In the genomic region with DNA sequence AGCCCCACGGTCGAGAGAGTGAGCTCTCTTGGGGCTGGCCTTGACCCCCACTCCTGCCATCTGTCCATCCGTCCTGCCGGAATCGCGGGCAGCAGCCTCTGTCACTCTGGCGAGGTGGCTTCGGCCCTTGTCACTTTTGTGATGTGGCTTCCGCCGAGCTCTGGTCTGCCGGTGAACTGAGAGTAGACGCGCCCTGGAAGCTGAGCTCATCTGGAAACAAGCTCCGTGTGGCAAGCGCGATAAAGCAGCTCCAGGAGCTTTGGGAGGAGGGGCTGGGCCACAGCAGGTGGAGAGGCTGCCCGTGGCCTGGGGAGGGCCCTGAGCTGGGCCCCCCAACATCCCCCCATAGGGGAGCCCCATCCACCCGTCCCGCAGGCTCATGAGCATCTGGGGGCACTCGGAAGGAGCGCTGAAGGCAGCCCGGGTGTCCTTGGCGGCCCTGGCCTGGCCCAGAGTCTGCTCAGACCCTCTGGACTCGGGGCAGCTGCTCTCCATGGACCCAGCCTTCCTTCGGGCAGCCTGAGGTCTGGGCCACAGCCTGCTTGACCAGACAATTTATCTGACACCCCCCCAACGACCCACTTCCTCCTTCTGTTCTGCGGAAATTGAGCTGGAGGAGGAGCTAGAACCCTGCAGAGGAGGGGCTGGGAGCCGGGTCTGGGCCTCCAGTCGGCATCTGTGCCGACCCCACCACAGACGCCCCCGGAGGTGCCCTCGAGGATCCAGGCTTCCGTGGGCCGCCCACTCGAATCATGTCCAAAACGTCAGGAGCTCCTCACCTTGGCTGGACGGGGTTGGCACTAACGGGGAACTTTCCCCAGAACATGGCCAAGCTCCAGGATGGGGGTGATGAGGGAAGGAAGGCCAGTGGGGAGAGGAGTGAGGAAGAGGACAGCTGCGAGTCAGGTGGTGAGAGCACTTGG, we compare ENCODE assay signal across 11 cellular contexts. TPM values are rescaled to one million over a fixed set of nuclear protein-coding genes. Genes with fewer than 3 reads are reported as not detected.
DNase-seq lines count a peak whose midpoint lies in the region; ATAC-seq, FAIRE-seq and TF ChIP-seq lines count a peak whose summit lies in the region.
"Had no signal": no experiment of that assay in that cellular context is flagged by ENCODE, and none has a peak within 500 bp of the region (broad histone marks: within the 10 kb centered on the region; RNA-seq: fewer than 3 reads in every experiment).

No MANE protein-coding gene starts in this region.

- TF ChIP-seq POLR2A in GM12878 (IDR thresholded peaks at IDR 0.05; ENCODE audit: low read depth, low read length) (no peak), H54 (IDR thresholded peaks at IDR 0.05; ENCODE audit: low read depth, low read length) (no peak)

- no peak overlapping the region for H3K18ac ChIP-seq in neuronal stem cell (ENCODE audit: low read length)

- peaks cover 40% of the 10 kb centered on the region for H3K4me1 Mint-ChIP-seq in CD4-positive, alpha-beta T cell (ENCODE audit: low read depth)

- POLR2A ChIA-PET in CD4-positive, alpha-beta T cell (lab: Charles Lee), result interaction anchor here (0.7 to 1.4 kb wide), 6 partner anchors 14 to 610 kb away, joined by 3 to 5 read pairs (median 4); a partner anchor contains a TSS
- POLR2A ChIA-PET in GM12878 (lab: Charles Lee), result no interaction called here

- in situ Hi-C loops in GM12878 (cut with MboI), result no loop called here

- DNase-seq in CD4-positive, alpha-beta T cell, result peak in 7 of 10 experiments; percentile 25 to 63 (median 46)
- peak; percentile 50 for DNase-seq in RPMI8226
- DNase-seq in GM12878 (ENCODE audit: low read depth, low spot score), result no peak
- no peak for DNase-seq in neuronal stem cell (ENCODE audit: low spot score)
- no peak for DNase-seq in H54 (ENCODE audit: insufficient read length, low spot score)
- no peak for DNase-seq in NCI-H2081 treated with DMSO at 0.1 percent for 48 hours (lab: John Stamatoyannopoulos, UW)
- DNase-seq: NCI-H1930, sigmoid colon, uterus had no signal

- TF ChIP-seq CTCF in CD4-positive, alpha-beta T cell (IDR thresholded peaks at IDR 0.05), result no peak
- TF ChIP-seq CTCF in GM12878 (IDR thresholded peaks at IDR 0.05 in 2 of 3, conservative IDR thresholded peaks at IDR 0.05 in 1 of 3; ENCODE audit: control insufficient read depth in 2 of 3, extremely low read depth in 1 of 3, insufficient read depth in 1 of 3, low read depth in 3 of 3, low read length in 3 of 3), result no peak

- peak overlapping the region; percentile 18 for H2AK5ac ChIP-seq in neuronal stem cell (ENCODE audit: low read depth, low read length)

- H3K79me2 ChIP-seq in GM12878 (ENCODE audit: control insufficient read depth, insufficient read depth, low read length), result no peaks in the 10 kb centered on the region

- RAD21 ChIA-PET in GM12878 (lab: Charles Lee; ENCODE audit: unreplicated experiment), result no interaction called here

- H2AFZ ChIP-seq in GM12878 (ENCODE audit: control insufficient read depth, low read depth, low read length) (no peak overlapping the region), neuronal stem cell (ENCODE audit: low read length) (no peak overlapping the region)

- TF ChIP-seq RAD21 in GM12878 (IDR thresholded peaks at IDR 0.05; ENCODE audit: insufficient read depth, low read depth, low read length), result no peak

- H3K4ac ChIP-seq in neuronal stem cell (ENCODE audit: low read length), result no peak overlapping the region

- CTCF ChIA-PET in CD4-positive, alpha-beta T cell (lab: Charles Lee), result no interaction called here
- CTCF ChIA-PET in GM12878 (lab: Yijun Ruan, JAX), result no interaction called here

- no peaks in the 10 kb centered on the region for H3K9me3 ChIP-seq in CD4-positive, alpha-beta T cell (ENCODE audit: control insufficient read depth, low read length)
- no peaks in the 10 kb centered on the region for H3K9me3 ChIP-seq in GM12878 (replicated peaks; ENCODE audit: control insufficient read depth, insufficient read depth, low read length)
- H3K9me3 ChIP-seq in neuronal stem cell (replicated peaks in 1 of 2; ENCODE audit: control insufficient read depth in 2 of 2, insufficient read depth in 1 of 2, low read depth in 1 of 2, low read length in 2 of 2), result peaks cover 0 to 10% of the 10 kb centered on the region in 2 donors
- H3K9me3 ChIP-seq: sigmoid colon, uterus had no signal

- H3K79me1 ChIP-seq in neuronal stem cell (ENCODE audit: low read depth, low read length), result peaks cover 2% of the 10 kb centered on the region

- H3K27ac ChIP-seq in CD4-positive, alpha-beta T cell (ENCODE audit: low read depth, low read length), result peak overlapping the region; percentile 30
- H3K27ac ChIP-seq in GM12878 (ENCODE audit: control insufficient read depth, insufficient read depth) (no peak overlapping the region), neuronal stem cell (replicated peaks; ENCODE audit: low read length) (no peak overlapping the region)
- H3K27ac ChIP-seq: uterus had no signal

- no peak overlapping the region for H2BK12ac ChIP-seq in neuronal stem cell (ENCODE audit: low read length)

- WGBS in GM12878 (ENCODE audit: insufficient coverage, insufficient replicate concordance, low lambda C conversion rate, missing lambda C conversion rate), result 16% methylated on average over 40 of the region's 40 CpGs
- no CpG with 5 or more reads among the region's 40 CpGs for WGBS in neuronal stem cell (ENCODE audit: extremely low coverage in 2 of 2, insufficient read length in 2 of 2, insufficient replicate concordance in 1 of 2), 2 donors

- TF ChIP-seq EP300 in GM12878 (IDR thresholded peaks at IDR 0.05; ENCODE audit: borderline replicate concordance in 1 of 2, control insufficient read depth in 1 of 2, low read depth in 2 of 2, low read length in 2 of 2), result no peak

- H3K4me3 ChIP-seq in GM12878 (no peak overlapping the region), neuronal stem cell (ENCODE audit: low read length in 2 of 2) (peak overlapping the region in 1 of 2 donors; percentile 20)
- H3K4me3 ChIP-seq: sigmoid colon, uterus had no signal

- peaks cover 3% of the 10 kb centered on the region; the same call in 1 of the 2 replicates for H3K4me1 ChIP-seq in GM12878 (ENCODE audit: control insufficient read depth, insufficient read depth, low read length)
- peaks cover 3 to 5% of the 10 kb centered on the region in 2 donors for H3K4me1 ChIP-seq in neuronal stem cell (ENCODE audit: control insufficient read depth in 2 of 2, insufficient read depth in 1 of 2, low read depth in 1 of 2, low read length in 2 of 2)
- H3K4me1 ChIP-seq: uterus had no signal

- SMC1A ChIA-PET in GM12878 (lab: Charles Lee; ENCODE audit: uncharacterized antibody, unreplicated experiment), result no interaction called here

- no peak overlapping the region for H3K14ac ChIP-seq in neuronal stem cell (ENCODE audit: low read length)

- H3K4me3 Mint-ChIP-seq in CD4-positive, alpha-beta T cell, result peak overlapping the region; percentile 81

- no peak for FAIRE-seq in GM12878 (lab: Jason Lieb, UNC)
- no peak for FAIRE-seq in H54 (lab: Jason Lieb, UNC)

- H3K36me3 ChIP-seq in GM12878 (ENCODE audit: control insufficient read depth in 2 of 2, insufficient read depth in 2 of 2, low read length in 1 of 2) (no peaks in the 10 kb centered on the region), neuronal stem cell (replicated peaks in 1 of 2; ENCODE audit: control insufficient read depth in 2 of 2, insufficient read depth in 2 of 2, low read length in 2 of 2) (peaks cover 0 to 24% of the 10 kb centered on the region in 2 donors)
- H3K36me3 ChIP-seq: uterus had no signal

- no peak overlapping the region for H3K9ac ChIP-seq in GM12878 (ENCODE audit: control insufficient read depth, insufficient read depth, low read length)
- no peak overlapping the region for H3K9ac ChIP-seq in neuronal stem cell (ENCODE audit: low read depth, low read length, poor library complexity)

- H3K4me2 ChIP-seq in GM12878 (ENCODE audit: control insufficient read depth, insufficient read depth) (0 out of 2 replicates have a peak overlapping the region, but pooled peaks have one; percentile 25), neuronal stem cell (ENCODE audit: insufficient read depth, low read length, poor library complexity, severe bottlenecking) (no peak overlapping the region)

- no peaks in the 10 kb centered on the region for H4K20me1 ChIP-seq in GM12878 (ENCODE audit: control insufficient read depth, insufficient read depth)

- no peak overlapping the region for H2BK120ac ChIP-seq in neuronal stem cell (ENCODE audit: low read depth, low read length)

- H3K36me3 Mint-ChIP-seq in CD4-positive, alpha-beta T cell (ENCODE audit: low read depth), result no peaks in the 10 kb centered on the region

- peak overlapping the region; percentile 95 for H3K27ac Mint-ChIP-seq in CD4-positive, alpha-beta T cell

- H2BK5ac ChIP-seq in neuronal stem cell (ENCODE audit: low read length), result peak overlapping the region; percentile 21

- intact Hi-C loops in CD4-positive, alpha-beta T cell (cut with DNase I, micrococcal nuclease), result no loop called here
- intact Hi-C loops in GM12878 (cut with micrococcal nuclease; ENCODE audit: unreplicated experiment), result no loop called here

- no peak overlapping the region for H4K91ac ChIP-seq in neuronal stem cell (ENCODE audit: low read depth, low read length, poor library complexity)

- BruUV-seq in GM12878 (replicated peaks; lab: Mats Ljungman, UMichigan), result no TSS peak

- no peaks in the 10 kb centered on the region for H3K27me3 ChIP-seq in CD4-positive, alpha-beta T cell (ENCODE audit: control insufficient read depth, insufficient read depth, low read length)
- no peaks in the 10 kb centered on the region for H3K27me3 ChIP-seq in GM12878 (replicated peaks in 1 of 2; ENCODE audit: control insufficient read depth in 2 of 2, insufficient read depth in 2 of 2, low read length in 1 of 2)
- H3K27me3 ChIP-seq in neuronal stem cell (ENCODE audit: control insufficient read depth in 3 of 3, insufficient read depth in 3 of 3, low read depth in 1 of 3, low read length in 3 of 3), result peaks cover 0 to 21% (median 5%) of the 10 kb centered on the region in 3 experiments
- H3K27me3 ChIP-seq: sigmoid colon, uterus had no signal

- ATAC-seq in CD4-positive, alpha-beta T cell (ENCODE audit: poor library complexity), result peak; percentile 37
- ATAC-seq in GM12878 (peak; percentile 46), GM18868 (IDR thresholded peaks at IDR 0.05; ENCODE audit: unreplicated experiment) (no peak), GM21825 (IDR thresholded peaks at IDR 0.05; ENCODE audit: unreplicated experiment) (no peak)

- H2BK15ac ChIP-seq in neuronal stem cell (ENCODE audit: low read length), result no peak overlapping the region

- no peak overlapping the region for H4K8ac ChIP-seq in neuronal stem cell (ENCODE audit: low read depth, low read length)

- no peak overlapping the region for H3K23ac ChIP-seq in neuronal stem cell (ENCODE audit: low read depth, low read length, poor library complexity)

- H3K9me3 Mint-ChIP-seq in CD4-positive, alpha-beta T cell, result no peaks in the 10 kb centered on the region

- no peaks in the 10 kb centered on the region for H3K27me3 Mint-ChIP-seq in CD4-positive, alpha-beta T cell

RNA-seq across cellular contexts. Expression of a gene that starts 59.1 kb away (rescaled TPM):
- total RNA-seq in CD4-positive, alpha-beta T cell, result 10 to 100 TPM; 11.5 to 12.0 TPM
- total RNA-seq in GM12878 (2013; cell fraction: nucleolus; rRNA removed), result 66.8 and 69.0 TPM in 2 replicates
- total RNA-seq in GM12878 (2014; rRNA removed) (14.7 and 18.4 TPM in 2 replicates), GM12878 (2014; rRNA removed; fragmentation: Illumina TruSeq; extraction: Trizol) (5.5 and 6.1 TPM in 2 replicates), GM12878 (2021) (43.8 and 49.7 TPM in 2 replicates)
- polyA plus RNA-seq in GM12878 (2011; ENCODE audit: low read depth), result 3.7 TPM
- polyA plus RNA-seq in GM12878 (2011; rRNA removed) (1.9 and 5.6 TPM in 2 replicates), GM12878 (2014; fragmentation: Illumina TruSeq; extraction: Trizol) (1.6 and 3.5 TPM in 2 replicates), GM12878 (2014; fragmentation: Nextera tagmentation; extraction: Ambion mirVana) (1 to 10 TPM in 1 of 2 experiments, under 1 TPM in 1; 0.42 to 1.5 TPM), GM12878 (2014; rRNA removed) (23.8 and 29.8 TPM in 2 replicates), GM12878 (2016; fragmentation: Nextera tagmentation; extraction: Ambion mirVana) (10 to 100 TPM; 40.3 to 42.0 TPM)
- 10.4 and 16.7 TPM in 2 replicates for polyA plus RNA-seq in GM12878 (2011; cell fraction: cytosol; rRNA removed)
- polyA plus RNA-seq in GM12878 (2011; cell fraction: nucleus; rRNA removed), result 36.7 and 53.6 TPM in 2 replicates
- 12.3 and 13.1 TPM in 2 replicates for polyA plus RNA-seq in GM12878 (2012)
- 16.2 and 21.9 TPM in 2 replicates for polyA minus RNA-seq in GM12878 (2011; rRNA and poly(A)+ RNA removed)
- polyA minus RNA-seq in GM12878 (2011; cell fraction: cytosol; rRNA and poly(A)+ RNA removed), result 9.0 and 10.3 TPM in 2 replicates
- polyA minus RNA-seq in GM12878 (2011; cell fraction: nucleus; rRNA and poly(A)+ RNA removed), result 12.1 and 17.7 TPM in 2 replicates
- 16.6 TPM for polyA plus RNA-seq in neuronal stem cell (2013, experiment 1 of 2)
- polyA plus RNA-seq in neuronal stem cell (2013, experiment 2 of 2), result 16.2 TPM

Comparison
In these comparisons a context has a peak if more than half of its experiments do, and no peak if none do; other contexts are left out.
1. ATAC-seq: peak in CD4-positive, alpha-beta T cell (single experiment) and GM12878 (single experiment); none in GM18868 (single experiment) and GM21825 (single experiment).
2. DNase-seq: peak in CD4-positive, alpha-beta T cell (7 of 10) and RPMI8226 (single experiment); none in GM12878 (single experiment), neuronal stem cell (single experiment), H54 (single experiment) and NCI-H2081 treated with DMSO at 0.1 percent for 48 hours (single experiment).